Comparison of ENCODE assay signal across 8 cellular contexts in genomic region chr16:589658-590159, GRCh38. TPM values are rescaled to one million over a fixed set of nuclear protein-coding genes. Genes with fewer than 3 reads are reported as not detected.
DNase-seq lines count a peak whose midpoint lies in the region; ATAC-seq and TF ChIP-seq lines count a peak whose summit lies in the region.

RAB40C (plus strand) TSS chr16:590066; CDS start chr16:590292, 226 bp downstream.

- peak; percentile 80 for ATAC-seq in GM18907 (IDR thresholded peaks at IDR 0.05; ENCODE audit: unreplicated experiment)
- peak; percentile 78 for ATAC-seq in HG03159 (IDR thresholded peaks at IDR 0.05; ENCODE audit: unreplicated experiment)

- intact Hi-C loops in mammary epithelial cell (cut with micrococcal nuclease): loop anchor here (1.0 to 10.0 kb wide), 3 partner anchors 47 to 205 kb away; partner anchors contain the start of genes CAPN15, METTL26 and PGAP6

- H4K20me1 ChIP-seq in mammary epithelial cell (ENCODE audit: insufficient read depth, low read length) (no peaks in the 10 kb centered on the region), smooth muscle cell (ENCODE audit: low read depth) (peaks cover 44% of the 10 kb centered on the region)

- WGBS in mammary epithelial cell (ENCODE audit: low coverage, missing lambda C conversion rate): 0% methylated on average over 8 of the region's 61 CpGs
- under 1% methylated on average over 21 of the region's 61 CpGs for WGBS in smooth muscle cell (ENCODE audit: low lambda C conversion rate)

- BruUV-seq in mammary epithelial cell (replicated peaks; lab: Mats Ljungman, UMichigan): no TSS peak

- H3K4me2 ChIP-seq in mammary epithelial cell (ENCODE audit: insufficient read depth, low read depth, low read length) (peak within 1 kb of the TSS; percentile 98), smooth muscle cell (peak within 1 kb of the TSS; percentile 93)

- no peaks in the 10 kb centered on the region for H3F3A ChIP-seq in smooth muscle cell (ENCODE audit: low read depth)

- CTCF ChIA-PET in mammary epithelial cell (lab: Charles Lee; ENCODE audit: low non-redundant PET): no interaction called here

- no peaks in the 10 kb centered on the region for H3K27me3 ChIP-seq in mammary epithelial cell (ENCODE audit: insufficient read depth, low read length)
- H3K27me3 ChIP-seq in smooth muscle cell (ENCODE audit: low read depth): no peaks in the 10 kb centered on the region

- peak within 1 kb of the TSS; percentile 87 for H3K4me3 ChIP-seq in WI38 (ENCODE audit: low read depth, low read length)
- H3K4me3 ChIP-seq in mammary epithelial cell (replicated peaks in 1 of 3; ENCODE audit: insufficient read depth in 1 of 3, low read depth in 2 of 3, low read length in 3 of 3): peak within 1 kb of the TSS; percentile 74 to 97 (median 91)
- H3K4me3 ChIP-seq in smooth muscle cell: peak within 1 kb of the TSS; percentile 94

- H3K9ac ChIP-seq in mammary epithelial cell (ENCODE audit: insufficient read depth, low read length) (peak within 1 kb of the TSS; percentile 76), smooth muscle cell (ENCODE audit: low read depth) (peak within 1 kb of the TSS; percentile 97)

- H3K9me3 ChIP-seq in mammary epithelial cell (replicated peaks; ENCODE audit: insufficient read depth, low read length) (no peaks in the 10 kb centered on the region), smooth muscle cell (replicated peaks; ENCODE audit: low read depth) (no peaks in the 10 kb centered on the region)

- H3K27ac ChIP-seq in mammary epithelial cell (ENCODE audit: insufficient read depth, low read depth, low read length) (peak within 1 kb of the TSS; percentile 69), smooth muscle cell (ENCODE audit: low read depth) (peak within 1 kb of the TSS; percentile 97)

- H3K79me2 ChIP-seq in mammary epithelial cell (ENCODE audit: insufficient read depth, low read length): peaks cover 56% of the 10 kb centered on the region
- H3K79me2 ChIP-seq in smooth muscle cell (ENCODE audit: low read depth): peaks cover 46% of the 10 kb centered on the region

- H2AFZ ChIP-seq in mammary epithelial cell (ENCODE audit: low read depth, low read length): peak within 1 kb of the TSS; percentile 92
- peak within 1 kb of the TSS; percentile 94 for H2AFZ ChIP-seq in smooth muscle cell (ENCODE audit: low read depth)

- H3K4me1 ChIP-seq in mammary epithelial cell (ENCODE audit: insufficient read depth, low read length) (peaks cover 56% of the 10 kb centered on the region), smooth muscle cell (ENCODE audit: low read depth) (peaks cover 6% of the 10 kb centered on the region)

- peak; percentile 99 for DNase-seq in AG08396 (ENCODE audit: low spot score)
- DNase-seq in NCI-H2227 (lab: John Stamatoyannopoulos, UW; ENCODE audit: unreplicated experiment): peak; percentile 98
- DNase-seq in mammary epithelial cell: peak; percentile 95
- peak; percentile 98 for DNase-seq in iPS-NIHi7 (ENCODE audit: extremely low spot score)
- peak; percentile 100 for DNase-seq in smooth muscle cell (lab: John Stamatoyannopoulos, UW; ENCODE audit: unreplicated experiment)

- H3K36me3 ChIP-seq in mammary epithelial cell (ENCODE audit: insufficient read depth, low read length) (no peaks in the 10 kb centered on the region), smooth muscle cell (ENCODE audit: low read depth) (no peaks in the 10 kb centered on the region)

- in situ Hi-C loops in mammary epithelial cell (cut with MboI; ENCODE audit: low sequenced_read_pairs in 2 of 2): no loop called here

- TF ChIP-seq CTCF in WI38 (IDR thresholded peaks at IDR 0.05; ENCODE audit: low read depth, low read length): no peak
- TF ChIP-seq CTCF in mammary epithelial cell (conservative IDR thresholded peaks at IDR 0.05 in 1 of 2, IDR thresholded peaks at IDR 0.05 in 1 of 2; ENCODE audit: extremely low read depth in 1 of 2, insufficient read depth in 1 of 2, low read depth in 1 of 2, low read length in 2 of 2): no peak
- TF ChIP-seq CTCF in smooth muscle cell (IDR thresholded peaks at IDR 0.05; ENCODE audit: borderline replicate concordance, insufficient read depth, poor library complexity, severe bottlenecking): no peak

- dilution Hi-C loops in mammary epithelial cell (cut with HindIII; ENCODE audit: low sequenced_read_pairs): loop anchor here (5.0 kb wide), 3 partner anchors 38 to 82 kb away; no protein-coding TSS in a partner anchor

RNA-seq across cellular contexts. Expression of gene RAB40C, which starts in this region (rescaled TPM):
- 10 to 100 TPM; 11.3 to 19.9 TPM for total RNA-seq in mammary epithelial cell
- polyA plus RNA-seq in mammary epithelial cell: 6.4 TPM
- 2.7 TPM for polyA minus RNA-seq in mammary epithelial cell
- 14.7 and 21.2 TPM in 2 replicates for total RNA-seq in smooth muscle cell
- 27.0 and 28.3 TPM in 2 replicates for polyA plus RNA-seq in smooth muscle cell

Comparison
In these comparisons a context has a peak if more than half of its experiments do, and no peak if none do; other contexts are left out.
1. Peak in every context shown above with its lines: DNase-seq, ATAC-seq, H3K4me3 ChIP-seq and H3K27ac ChIP-seq.